Comparison of ENCODE assay signal across 8 cellular contexts in genomic region chr17:46193246-46193625, GRCh38. TPM values are rescaled to one million over a fixed set of nuclear protein-coding genes. Genes with fewer than 3 reads are reported as not detected.
A peak's percentile ranks its signal among the peaks of the same experiment; 100 is the strongest.
DNase-seq lines count a peak whose midpoint lies in the region; ATAC-seq, FAIRE-seq and TF ChIP-seq lines count a peak whose summit lies in the region.

Gene KANSL1, minus strand, starts transcription at chr17:46193429. Its CDS starts 21,286 bp downstream, at chr17:46172143.

- TF ChIP-seq CTCF in GM12874 (IDR thresholded peaks at IDR 0.05; ENCODE audit: insufficient read depth, low read depth, low read length) (peak; percentile 89), left ventricle myocardium inferior (IDR thresholded peaks at IDR 0.05; ENCODE audit: borderline replicate concordance) (peak; percentile 61), psoas muscle (IDR thresholded peaks at IDR 0.05) (peak; percentile 78)

- H3K4me3 ChIP-seq in left ventricle myocardium inferior, result peak within 1 kb of the TSS; percentile 95
- H3K4me3 ChIP-seq in psoas muscle, result peak within 1 kb of the TSS; percentile 76

- peak; percentile 86 to 93 (median 88) for DNase-seq in NCI-H1417 (lab: John Stamatoyannopoulos, UW)
- DNase-seq in T-cell, result peak; percentile 60 to 96 (median 84)
- DNase-seq in amygdala (lab: John Stamatoyannopoulos, UW), result peak; percentile 18 to 98 (median 84)
- peak; percentile 86 for DNase-seq in left ventricle myocardium inferior
- peak; percentile 91 to 97 for DNase-seq in psoas muscle
- peak; percentile 96 for DNase-seq in urothelium cell line (ENCODE audit: low spot score)

- H3K36me3 ChIP-seq in left ventricle myocardium inferior (no peaks in the 10 kb centered on the region), psoas muscle (ENCODE audit: insufficient read depth in 1 of 2, low read depth in 1 of 2) (no peaks in the 10 kb centered on the region)

- WGBS in psoas muscle, 3 donors, result 0% methylated on average over 20 to 59 of the region's 62 CpGs

- no peaks in the 10 kb centered on the region for H3K9me3 Mint-ChIP-seq in T-cell

- H3K4me1 ChIP-seq in left ventricle myocardium inferior (peaks cover 74% of the 10 kb centered on the region), psoas muscle (peaks cover 45% of the 10 kb centered on the region)

- no peaks in the 10 kb centered on the region for H3K27me3 Mint-ChIP-seq in T-cell

- peaks cover 61 to 77% (median 70%) of the 10 kb centered on the region in 3 donors for H3K4me1 Mint-ChIP-seq in T-cell

- peaks cover 7% of the 10 kb centered on the region for H3K36me3 Mint-ChIP-seq in T-cell

- peak within 1 kb of the TSS; percentile 100 for H3K27ac ChIP-seq in left ventricle myocardium inferior (replicated peaks)
- peak within 1 kb of the TSS; percentile 98 for H3K27ac ChIP-seq in psoas muscle

- H3K27ac Mint-ChIP-seq in T-cell, result peak within 1 kb of the TSS; percentile 94 to 98

- intact Hi-C loops in left ventricle myocardium inferior (cut with micrococcal nuclease) (no loop called here), psoas muscle (cut with DNase I) (loop anchor here (2.0 to 5.0 kb wide), 2 partner anchors 148 to 151 kb away; no protein-coding TSS in a partner anchor)

- POLR2A ChIA-PET in T-cell (lab: Charles Lee), result interaction anchor here (0.5 to 1.0 kb wide), 9 partner anchors 15 to 135 kb away, joined by 3 to 9 read pairs (median 5); no protein-coding TSS in a partner anchor

- no peak for FAIRE-seq in urothelium cell line (lab: Jason Lieb, UNC)

- H3K27me3 ChIP-seq in left ventricle myocardium inferior (ENCODE audit: low read depth) (no peaks in the 10 kb centered on the region), psoas muscle (ENCODE audit: insufficient read depth in 3 of 3, low read length in 2 of 3) (no peaks in the 10 kb centered on the region)

- ATAC-seq in HG02678 (IDR thresholded peaks at IDR 0.05; ENCODE audit: unreplicated experiment) (peak; percentile 65), T-cell (replicated peaks in 1 of 4) (peak; percentile 67 to 77 (median 73)), psoas muscle (peak; percentile 75 to 80 (median 76))

- peak within 1 kb of the TSS; percentile 95 to 98 (median 96) for H3K4me3 Mint-ChIP-seq in T-cell

- CTCF ChIA-PET in T-cell (lab: Charles Lee), result interaction anchor here (0.5 to 2.2 kb wide), 48 partner anchors 8 to 1754 kb away, joined by 3 to 76 read pairs (median 5); partner anchors contain the start of gene KPNB1 (in 1 of the 2)

- H3K9me3 ChIP-seq in left ventricle myocardium inferior (replicated peaks), result no peaks in the 10 kb centered on the region
- no peaks in the 10 kb centered on the region for H3K9me3 ChIP-seq in psoas muscle

RNA-seq across cellular contexts. Expression of gene KANSL1, which starts in this region (rescaled TPM):
- total RNA-seq in T-cell (100 to 1,000 TPM; 113 to 301 (median 160) TPM), left ventricle myocardium inferior (23.7 TPM), psoas muscle (10 to 100 TPM; 25.8 to 37.5 (median 34.1) TPM)
- 10 to 100 TPM in 1 of 3 donors, 1 to 10 TPM in 2; 6.9 to 15.3 (median 9.8) TPM for polyA plus RNA-seq in psoas muscle

Comparison
In these comparisons a context has a peak if more than half of its experiments do, and no peak if none do; other contexts are left out.
1. Peak in every context shown above with its lines: DNase-seq, ATAC-seq, H3K4me3 ChIP-seq and H3K27ac ChIP-seq.